In the genomic region with DNA sequence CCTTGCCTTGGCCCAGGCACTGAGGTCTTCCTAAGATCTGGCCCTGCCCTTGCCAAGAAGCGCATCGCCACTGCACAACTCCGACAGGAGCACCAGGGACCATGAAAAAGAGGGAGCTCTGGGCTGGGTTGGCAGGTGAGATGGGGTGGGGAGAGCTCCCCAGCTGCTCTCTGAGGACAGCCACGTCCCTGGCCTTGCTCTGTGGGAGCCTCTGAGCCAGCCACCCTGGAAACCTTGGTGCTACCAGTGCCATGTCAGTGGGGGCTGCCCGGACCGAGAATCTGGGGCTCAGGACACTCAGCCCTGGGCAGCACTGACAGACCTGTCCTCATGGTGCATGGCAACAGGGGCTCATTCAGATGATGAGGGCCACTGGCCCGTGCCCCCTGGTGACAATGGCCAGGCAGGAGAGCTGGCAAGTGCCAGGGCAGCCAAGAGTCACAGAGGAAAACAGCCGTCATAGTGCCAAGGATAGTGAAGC, we compare ENCODE assay signal across 1 cellular context.
TF ChIP-seq lines count a peak whose summit lies in the region.

No MANE protein-coding gene starts in this region.

TF ChIP-seq in WTC11, 78 proteins besides CTCF, POLR2A, EP300 and RAD21:
- TF ChIP-seq SP1 (CRISPR knock-in tag; conservative IDR thresholded peaks at IDR 0.05): no peak
- TF ChIP-seq NFATC4 (CRISPR knock-in tag; IDR thresholded peaks at IDR 0.05): no peak
- TF ChIP-seq JAZF1 (CRISPR knock-in tag; IDR thresholded peaks at IDR 0.05): no peak
- TF ChIP-seq, protein P1, sequence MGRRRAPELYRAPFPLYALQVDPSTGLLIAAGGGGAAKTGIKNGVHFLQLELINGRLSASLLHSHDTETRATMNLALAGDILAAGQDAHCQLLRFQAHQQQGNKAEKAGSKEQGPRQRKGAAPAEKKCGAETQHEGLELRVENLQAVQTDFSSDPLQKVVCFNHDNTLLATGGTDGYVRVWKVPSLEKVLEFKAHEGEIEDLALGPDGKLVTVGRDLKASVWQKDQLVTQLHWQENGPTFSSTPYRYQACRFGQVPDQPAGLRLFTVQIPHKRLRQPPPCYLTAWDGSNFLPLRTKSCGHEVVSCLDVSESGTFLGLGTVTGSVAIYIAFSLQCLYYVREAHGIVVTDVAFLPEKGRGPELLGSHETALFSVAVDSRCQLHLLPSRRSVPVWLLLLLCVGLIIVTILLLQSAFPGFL (CRISPR knock-in tag; IDR thresholded peaks at IDR 0.05; ENCODE audit: borderline replicate concordance): no peak
- no peak for TF ChIP-seq NR2C2 (CRISPR knock-in tag; IDR thresholded peaks at IDR 0.05)
- TF ChIP-seq, protein P2, sequence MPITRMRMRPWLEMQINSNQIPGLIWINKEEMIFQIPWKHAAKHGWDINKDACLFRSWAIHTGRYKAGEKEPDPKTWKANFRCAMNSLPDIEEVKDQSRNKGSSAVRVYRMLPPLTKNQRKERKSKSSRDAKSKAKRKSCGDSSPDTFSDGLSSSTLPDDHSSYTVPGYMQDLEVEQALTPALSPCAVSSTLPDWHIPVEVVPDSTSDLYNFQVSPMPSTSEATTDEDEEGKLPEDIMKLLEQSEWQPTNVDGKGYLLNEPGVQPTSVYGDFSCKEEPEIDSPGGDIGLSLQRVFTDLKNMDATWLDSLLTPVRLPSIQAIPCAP (CRISPR knock-in tag; IDR thresholded peaks at IDR 0.05): no peak
- no peak for TF ChIP-seq FOXP1 (CRISPR knock-in tag; IDR thresholded peaks at IDR 0.05; ENCODE audit: borderline replicate concordance)
- TF ChIP-seq ZNF671 (CRISPR knock-in tag; IDR thresholded peaks at IDR 0.05): no peak
- no peak for TF ChIP-seq TEAD4 (CRISPR knock-in tag; IDR thresholded peaks at IDR 0.05)
- no peak for TF ChIP-seq EMX1 (CRISPR knock-in tag; IDR thresholded peaks at IDR 0.05)
- TF ChIP-seq, protein P3, sequence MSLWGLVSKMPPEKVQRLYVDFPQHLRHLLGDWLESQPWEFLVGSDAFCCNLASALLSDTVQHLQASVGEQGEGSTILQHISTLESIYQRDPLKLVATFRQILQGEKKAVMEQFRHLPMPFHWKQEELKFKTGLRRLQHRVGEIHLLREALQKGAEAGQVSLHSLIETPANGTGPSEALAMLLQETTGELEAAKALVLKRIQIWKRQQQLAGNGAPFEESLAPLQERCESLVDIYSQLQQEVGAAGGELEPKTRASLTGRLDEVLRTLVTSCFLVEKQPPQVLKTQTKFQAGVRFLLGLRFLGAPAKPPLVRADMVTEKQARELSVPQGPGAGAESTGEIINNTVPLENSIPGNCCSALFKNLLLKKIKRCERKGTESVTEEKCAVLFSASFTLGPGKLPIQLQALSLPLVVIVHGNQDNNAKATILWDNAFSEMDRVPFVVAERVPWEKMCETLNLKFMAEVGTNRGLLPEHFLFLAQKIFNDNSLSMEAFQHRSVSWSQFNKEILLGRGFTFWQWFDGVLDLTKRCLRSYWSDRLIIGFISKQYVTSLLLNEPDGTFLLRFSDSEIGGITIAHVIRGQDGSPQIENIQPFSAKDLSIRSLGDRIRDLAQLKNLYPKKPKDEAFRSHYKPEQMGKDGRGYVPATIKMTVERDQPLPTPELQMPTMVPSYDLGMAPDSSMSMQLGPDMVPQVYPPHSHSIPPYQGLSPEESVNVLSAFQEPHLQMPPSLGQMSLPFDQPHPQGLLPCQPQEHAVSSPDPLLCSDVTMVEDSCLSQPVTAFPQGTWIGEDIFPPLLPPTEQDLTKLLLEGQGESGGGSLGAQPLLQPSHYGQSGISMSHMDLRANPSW (CRISPR knock-in tag; conservative IDR thresholded peaks at IDR 0.05; ENCODE audit: low read depth): no peak
- TF ChIP-seq CREB1 (CRISPR knock-in tag; IDR thresholded peaks at IDR 0.05): no peak
- TF ChIP-seq, protein P4, sequence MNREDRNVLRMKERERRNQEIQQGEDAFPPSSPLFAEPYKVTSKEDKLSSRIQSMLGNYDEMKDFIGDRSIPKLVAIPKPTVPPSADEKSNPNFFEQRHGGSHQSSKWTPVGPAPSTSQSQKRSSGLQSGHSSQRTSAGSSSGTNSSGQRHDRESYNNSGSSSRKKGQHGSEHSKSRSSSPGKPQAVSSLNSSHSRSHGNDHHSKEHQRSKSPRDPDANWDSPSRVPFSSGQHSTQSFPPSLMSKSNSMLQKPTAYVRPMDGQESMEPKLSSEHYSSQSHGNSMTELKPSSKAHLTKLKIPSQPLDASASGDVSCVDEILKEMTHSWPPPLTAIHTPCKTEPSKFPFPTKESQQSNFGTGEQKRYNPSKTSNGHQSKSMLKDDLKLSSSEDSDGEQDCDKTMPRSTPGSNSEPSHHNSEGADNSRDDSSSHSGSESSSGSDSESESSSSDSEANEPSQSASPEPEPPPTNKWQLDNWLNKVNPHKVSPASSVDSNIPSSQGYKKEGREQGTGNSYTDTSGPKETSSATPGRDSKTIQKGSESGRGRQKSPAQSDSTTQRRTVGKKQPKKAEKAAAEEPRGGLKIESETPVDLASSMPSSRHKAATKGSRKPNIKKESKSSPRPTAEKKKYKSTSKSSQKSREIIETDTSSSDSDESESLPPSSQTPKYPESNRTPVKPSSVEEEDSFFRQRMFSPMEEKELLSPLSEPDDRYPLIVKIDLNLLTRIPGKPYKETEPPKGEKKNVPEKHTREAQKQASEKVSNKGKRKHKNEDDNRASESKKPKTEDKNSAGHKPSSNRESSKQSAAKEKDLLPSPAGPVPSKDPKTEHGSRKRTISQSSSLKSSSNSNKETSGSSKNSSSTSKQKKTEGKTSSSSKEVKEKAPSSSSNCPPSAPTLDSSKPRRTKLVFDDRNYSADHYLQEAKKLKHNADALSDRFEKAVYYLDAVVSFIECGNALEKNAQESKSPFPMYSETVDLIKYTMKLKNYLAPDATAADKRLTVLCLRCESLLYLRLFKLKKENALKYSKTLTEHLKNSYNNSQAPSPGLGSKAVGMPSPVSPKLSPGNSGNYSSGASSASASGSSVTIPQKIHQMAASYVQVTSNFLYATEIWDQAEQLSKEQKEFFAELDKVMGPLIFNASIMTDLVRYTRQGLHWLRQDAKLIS (CRISPR knock-in tag; IDR thresholded peaks at IDR 0.05; ENCODE audit: borderline replicate concordance): no peak
- TF ChIP-seq, protein P5, sequence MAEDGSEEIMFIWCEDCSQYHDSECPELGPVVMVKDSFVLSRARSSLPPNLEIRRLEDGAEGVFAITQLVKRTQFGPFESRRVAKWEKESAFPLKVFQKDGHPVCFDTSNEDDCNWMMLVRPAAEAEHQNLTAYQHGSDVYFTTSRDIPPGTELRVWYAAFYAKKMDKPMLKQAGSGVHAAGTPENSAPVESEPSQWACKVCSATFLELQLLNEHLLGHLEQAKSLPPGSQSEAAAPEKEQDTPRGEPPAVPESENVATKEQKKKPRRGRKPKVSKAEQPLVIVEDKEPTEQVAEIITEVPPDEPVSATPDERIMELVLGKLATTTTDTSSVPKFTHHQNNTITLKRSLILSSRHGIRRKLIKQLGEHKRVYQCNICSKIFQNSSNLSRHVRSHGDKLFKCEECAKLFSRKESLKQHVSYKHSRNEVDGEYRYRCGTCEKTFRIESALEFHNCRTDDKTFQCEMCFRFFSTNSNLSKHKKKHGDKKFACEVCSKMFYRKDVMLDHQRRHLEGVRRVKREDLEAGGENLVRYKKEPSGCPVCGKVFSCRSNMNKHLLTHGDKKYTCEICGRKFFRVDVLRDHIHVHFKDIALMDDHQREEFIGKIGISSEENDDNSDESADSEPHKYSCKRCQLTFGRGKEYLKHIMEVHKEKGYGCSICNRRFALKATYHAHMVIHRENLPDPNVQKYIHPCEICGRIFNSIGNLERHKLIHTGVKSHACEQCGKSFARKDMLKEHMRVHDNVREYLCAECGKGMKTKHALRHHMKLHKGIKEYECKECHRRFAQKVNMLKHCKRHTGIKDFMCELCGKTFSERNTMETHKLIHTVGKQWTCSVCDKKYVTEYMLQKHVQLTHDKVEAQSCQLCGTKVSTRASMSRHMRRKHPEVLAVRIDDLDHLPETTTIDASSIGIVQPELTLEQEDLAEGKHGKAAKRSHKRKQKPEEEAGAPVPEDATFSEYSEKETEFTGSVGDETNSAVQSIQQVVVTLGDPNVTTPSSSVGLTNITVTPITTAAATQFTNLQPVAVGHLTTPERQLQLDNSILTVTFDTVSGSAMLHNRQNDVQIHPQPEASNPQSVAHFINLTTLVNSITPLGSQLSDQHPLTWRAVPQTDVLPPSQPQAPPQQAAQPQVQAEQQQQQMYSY (CRISPR knock-in tag; IDR thresholded peaks at IDR 0.05): no peak
- TF ChIP-seq ESRRA (CRISPR knock-in tag; IDR thresholded peaks at IDR 0.05; ENCODE audit: borderline replicate concordance): no peak
TF ChIP-seq in WTC11: peak in this region for 0.
